16 cellular contexts compared by ENCODE assay signal in genomic region chr7:70134029-70134445, GRCh38.
A peak's percentile ranks its signal among the peaks of the same experiment; 100 is the strongest.
DNase-seq lines count a peak whose midpoint lies in the region; ATAC-seq and TF ChIP-seq lines count a peak whose summit lies in the region.
"Had no signal": no experiment of that assay in that cellular context is flagged by ENCODE, and none has a peak within 500 bp of the region (broad histone marks: within the 10 kb centered on the region; RNA-seq: fewer than 3 reads in every experiment).

No MANE protein-coding gene starts in this region.

- no peaks in the 10 kb centered on the region for H3K9me3 ChIP-seq in neural cell (ENCODE audit: low read length)
- H3K9me3 ChIP-seq: BLaER1, HAP-1, transverse colon had no signal

- H3K36me3 ChIP-seq in neural cell (ENCODE audit: insufficient read depth, low read length) = no peaks in the 10 kb centered on the region
- H3K36me3 ChIP-seq: HAP-1, transverse colon had no signal

- no peak overlapping the region for H3K9ac ChIP-seq in neural cell (ENCODE audit: low read length)
- H3K9ac ChIP-seq: BLaER1 had no signal

- no peak overlapping the region for H2AFZ ChIP-seq in neural cell (ENCODE audit: low read depth, low read length)

- H3F3A ChIP-seq in neural cell (ENCODE audit: insufficient read depth, low read length, poor library complexity, severe bottlenecking) = peaks cover 11% of the 10 kb centered on the region

- DNase-seq in HEK293T (ENCODE audit: extremely low spot score) (no peak), NCI-H2171 treated with DMSO at 0.1 percent for 48 hours (lab: John Stamatoyannopoulos, UW) (peak; percentile 89), astrocyte of the hippocampus (ENCODE audit: low read depth, low spot score) (peak; percentile 88), GM19238 (ENCODE audit: insufficient read length, low spot score) (no peak)
- DNase-seq: activated naive CD4-positive, alpha-beta T cell treated with anti-CD3 and anti-CD28 coated beads for 36 hours; effector memory CD8-positive, alpha-beta T cell; Karpas-422; NCI-H2107; SHP77; transverse colon had no signal

- no peak for ATAC-seq in GM21423 (IDR thresholded peaks at IDR 0.05; ENCODE audit: unreplicated experiment)
- ATAC-seq in HG03520 (IDR thresholded peaks at IDR 0.05; ENCODE audit: unreplicated experiment) = no peak
- ATAC-seq: effector memory CD8-positive, alpha-beta T cell; stimulated activated memory B cell treated with anti-CD40 and anti-IgM and Interleukin-4, amounts not matched to agents 10 μg/mL and 1 μg/mL and 100 μg/mL, for 72 hours had no signal

- H3K4me2 ChIP-seq in neural cell (ENCODE audit: low read length) = peak overlapping the region; percentile 30
- H3K4me2 ChIP-seq: BLaER1 had no signal

- no peak overlapping the region for H3K27ac ChIP-seq in neural cell (ENCODE audit: low read length)
- H3K27ac ChIP-seq: BLaER1, transverse colon had no signal

- TF ChIP-seq EP300 in neural cell (conservative IDR thresholded peaks at IDR 0.05; ENCODE audit: poor library complexity, severe bottlenecking) = no peak

- POLR2A ChIA-PET in HEK293T (lab: Yijun Ruan, JAX) = interaction anchor here (0.5 kb wide), 1 partner anchor 42 kb away, joined by 3 read pairs; no protein-coding TSS in a partner anchor

- no peaks in the 10 kb centered on the region for H3K79me2 ChIP-seq in neural cell (replicated peaks; ENCODE audit: insufficient read depth, low read length)

- CTCF ChIA-PET in HEK293T (lab: Yijun Ruan, JAX) = no interaction called here

- TF ChIP-seq CTCF in neural cell (IDR thresholded peaks at IDR 0.05; ENCODE audit: poor library complexity, severe bottlenecking) = no peak

- H4K20me1 ChIP-seq in neural cell (ENCODE audit: insufficient read depth) = no peaks in the 10 kb centered on the region
- H4K20me1 ChIP-seq: BLaER1 had no signal

- H3K4me3 ChIP-seq in neural cell (ENCODE audit: low read length) = peak overlapping the region; percentile 8
- H3K4me3 ChIP-seq: BLaER1, HAP-1, transverse colon had no signal

- TF ChIP-seq RAD21 in neural cell (conservative IDR thresholded peaks at IDR 0.05) = no peak

- no peaks in the 10 kb centered on the region for H3K27me3 ChIP-seq in neural cell (ENCODE audit: insufficient read depth, low read depth, low read length)
- H3K27me3 ChIP-seq: BLaER1, transverse colon had no signal

- H3K9me2 ChIP-seq in neural cell (ENCODE audit: insufficient read depth, low read length) = no peaks in the 10 kb centered on the region

TF ChIP-seq in HEK293T, 16 proteins besides CTCF, POLR2A, EP300 and RAD21:
- no peak for TF ChIP-seq ARNT (IDR thresholded peaks at IDR 0.05)
- TF ChIP-seq PKNOX1 (IDR thresholded peaks at IDR 0.05) = peak; percentile 65

TF ChIP-seq in neural cell, 6 proteins besides CTCF, POLR2A, EP300 and RAD21:
- TF ChIP-seq EZH2 (IDR thresholded peaks at IDR 0.05; ENCODE audit: borderline replicate concordance, insufficient read depth, low read length, poor library complexity, severe bottlenecking) (no peak), MXI1 (conservative IDR thresholded peaks at IDR 0.05; ENCODE audit: poor library complexity, severe bottlenecking) (no peak), SMC3 (conservative IDR thresholded peaks at IDR 0.05; ENCODE audit: poor library complexity) (no peak)
- TF ChIP-seq, protein P1, sequence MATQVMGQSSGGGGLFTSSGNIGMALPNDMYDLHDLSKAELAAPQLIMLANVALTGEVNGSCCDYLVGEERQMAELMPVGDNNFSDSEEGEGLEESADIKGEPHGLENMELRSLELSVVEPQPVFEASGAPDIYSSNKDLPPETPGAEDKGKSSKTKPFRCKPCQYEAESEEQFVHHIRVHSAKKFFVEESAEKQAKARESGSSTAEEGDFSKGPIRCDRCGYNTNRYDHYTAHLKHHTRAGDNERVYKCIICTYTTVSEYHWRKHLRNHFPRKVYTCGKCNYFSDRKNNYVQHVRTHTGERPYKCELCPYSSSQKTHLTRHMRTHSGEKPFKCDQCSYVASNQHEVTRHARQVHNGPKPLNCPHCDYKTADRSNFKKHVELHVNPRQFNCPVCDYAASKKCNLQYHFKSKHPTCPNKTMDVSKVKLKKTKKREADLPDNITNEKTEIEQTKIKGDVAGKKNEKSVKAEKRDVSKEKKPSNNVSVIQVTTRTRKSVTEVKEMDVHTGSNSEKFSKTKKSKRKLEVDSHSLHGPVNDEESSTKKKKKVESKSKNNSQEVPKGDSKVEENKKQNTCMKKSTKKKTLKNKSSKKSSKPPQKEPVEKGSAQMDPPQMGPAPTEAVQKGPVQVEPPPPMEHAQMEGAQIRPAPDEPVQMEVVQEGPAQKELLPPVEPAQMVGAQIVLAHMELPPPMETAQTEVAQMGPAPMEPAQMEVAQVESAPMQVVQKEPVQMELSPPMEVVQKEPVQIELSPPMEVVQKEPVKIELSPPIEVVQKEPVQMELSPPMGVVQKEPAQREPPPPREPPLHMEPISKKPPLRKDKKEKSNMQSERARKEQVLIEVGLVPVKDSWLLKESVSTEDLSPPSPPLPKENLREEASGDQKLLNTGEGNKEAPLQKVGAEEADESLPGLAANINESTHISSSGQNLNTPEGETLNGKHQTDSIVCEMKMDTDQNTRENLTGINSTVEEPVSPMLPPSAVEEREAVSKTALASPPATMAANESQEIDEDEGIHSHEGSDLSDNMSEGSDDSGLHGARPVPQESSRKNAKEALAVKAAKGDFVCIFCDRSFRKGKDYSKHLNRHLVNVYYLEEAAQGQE (IDR thresholded peaks at IDR 0.05; ENCODE audit: borderline replicate concordance) = no peak

Comparison
In these comparisons a context has a peak if more than half of its experiments do, and no peak if none do; other contexts are left out.
1. DNase-seq: peak in NCI-H2171 treated with DMSO at 0.1 percent for 48 hours (single experiment) and astrocyte of the hippocampus (single experiment); none in HEK293T (single experiment) and GM19238 (single experiment).